ENCODE assay signal across 4 cellular contexts in the genomic region with DNA sequence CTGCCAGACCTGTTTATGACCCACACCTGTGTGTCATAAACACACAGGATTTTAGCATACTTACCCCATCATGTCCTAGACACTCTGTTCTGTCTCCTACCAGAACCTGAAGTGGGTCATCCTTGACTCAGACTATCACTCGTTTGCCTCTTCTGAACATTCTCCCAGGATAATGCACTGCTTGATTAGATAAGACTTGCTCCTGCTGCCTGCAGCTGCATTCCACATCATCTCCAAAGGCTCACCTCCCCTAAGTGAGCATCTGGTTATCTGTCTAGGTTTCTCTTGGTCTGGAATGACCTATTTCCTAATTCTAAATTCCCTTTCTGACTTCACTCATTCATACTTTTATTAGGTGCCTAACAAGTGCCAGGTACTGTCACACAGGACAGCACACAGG.
"Had no signal": no experiment of that assay in that cellular context is flagged by ENCODE, and none has a peak within 500 bp of the region (broad histone marks: within the 10 kb centered on the region; RNA-seq: fewer than 3 reads in every experiment).

No MANE protein-coding gene starts in this region.

- H3K4me2 ChIP-seq: GM23338 had no signal

- ATAC-seq: GM23338 had no signal

- H3K4me3 Mint-ChIP-seq: GM23338, H9 had no signal

- H3K9me3 Mint-ChIP-seq: GM23338, H9 had no signal

- H3K27ac Mint-ChIP-seq: GM23338, H9 had no signal

- H2AFZ ChIP-seq: GM23338 had no signal

- H3K4me3 ChIP-seq: GM23338 had no signal

- H3K4me1 Mint-ChIP-seq: GM23338, H9 had no signal

- DNase-seq: H9, HCEC 1CT, IMR-90 had no signal
